In genomic region chr15:56242576-56243116, GRCh38 we compare ENCODE assay signal across 8 cellular contexts. TPM values are rescaled to one million over a fixed set of nuclear protein-coding genes. Genes with fewer than 3 reads are reported as not detected.
DNase-seq lines count a peak whose midpoint lies in the region; ATAC-seq and TF ChIP-seq lines count a peak whose summit lies in the region.

No MANE protein-coding gene starts in this region.

- ATAC-seq in upper lobe of left lung (ENCODE audit: low FRiP score in 2 of 2) (no peak), esophagus mucosa (no peak)

- intact Hi-C loops in CD4-positive, alpha-beta memory T cell (cut with micrococcal nuclease): loop anchor here (2.0 to 10.0 kb wide), 4 partner anchors 36 to 834 kb away; partner anchors contain the start of genes CCPG1, PIERCE2 and ZNF280D
- intact Hi-C loops in lower leg skin (cut with DNase I; ENCODE audit: low total_unique reads): no loop called here

- TF ChIP-seq EP300 in upper lobe of left lung (IDR thresholded peaks at IDR 0.05): no peak

- POLR2A ChIA-PET in CD4-positive, alpha-beta memory T cell (lab: Charles Lee; ENCODE audit: partially characterized antibody): interaction anchor here (1.0 to 1.7 kb wide), 4 partner anchors 35 to 491 kb away, joined by 3 to 13 read pairs (median 4); partner anchors contain the start of gene ZNF280D

- H3K27ac Mint-ChIP-seq in CD4-positive, alpha-beta memory T cell: peak overlapping the region; percentile 61 to 96 (median 93)

- TF ChIP-seq POLR2A in lower leg skin (IDR thresholded peaks at IDR 0.05) (no peak), upper lobe of left lung (IDR thresholded peaks at IDR 0.05) (no peak)

- in situ Hi-C loops in astrocyte of the cerebellum (cut with HindIII; ENCODE audit: low sequenced_read_pairs): no loop called here

- peak in 2 of 5 donors; percentile 3 to 10 for DNase-seq in CD4-positive, alpha-beta memory T cell
- peak; percentile 23 for DNase-seq in Jurkat, Clone E6-1 (ENCODE audit: low read depth, low spot score)
- no peak for DNase-seq in astrocyte of the cerebellum (ENCODE audit: low read depth)
- no peak for DNase-seq in lower leg skin (ENCODE audit: low spot score in 2 of 2)
- DNase-seq in upper lobe of left lung: no peak
- no peak for DNase-seq in RPMI8226
- no peak for DNase-seq in HPDE6-E6E7 (ENCODE audit: extremely low spot score)

- CTCF ChIA-PET in CD4-positive, alpha-beta memory T cell (lab: Charles Lee; ENCODE audit: partially characterized antibody): interaction anchor here (0.6 to 1.1 kb wide), 2 partner anchors 35 to 596 kb away, joined by 3 to 5 read pairs; no protein-coding TSS in a partner anchor

- no peaks in the 10 kb centered on the region for H3K9me3 ChIP-seq in CD4-positive, alpha-beta memory T cell (ENCODE audit: control insufficient read depth in 1 of 2, low read length in 2 of 2)
- H3K9me3 ChIP-seq in upper lobe of left lung: no peaks in the 10 kb centered on the region

- peak overlapping the region; percentile 58 to 61 for H3K4me3 ChIP-seq in CD4-positive, alpha-beta memory T cell (ENCODE audit: low read length in 2 of 2)
- peak overlapping the region; percentile 87 for H3K4me3 ChIP-seq in Jurkat, Clone E6-1 (ENCODE audit: low read length)
- peak overlapping the region; percentile 88 for H3K4me3 ChIP-seq in astrocyte of the cerebellum (ENCODE audit: low read depth, low read length)
- H3K4me3 ChIP-seq in lower leg skin (ENCODE audit: low read depth, poor library complexity, severe bottlenecking): peak overlapping the region; percentile 94
- H3K4me3 ChIP-seq in upper lobe of left lung: peak overlapping the region; percentile 77 to 94 (median 87)

- H3K4me3 Mint-ChIP-seq in CD4-positive, alpha-beta memory T cell: peak overlapping the region; percentile 84 to 97 (median 93)

- H3K27ac ChIP-seq in CD4-positive, alpha-beta memory T cell (ENCODE audit: low read depth, low read length): peak overlapping the region; percentile 57
- H3K27ac ChIP-seq in upper lobe of left lung: peak overlapping the region; percentile 86 to 96 (median 88)

- H3K4me1 Mint-ChIP-seq in CD4-positive, alpha-beta memory T cell: peaks cover 32 to 51% (median 43%) of the 10 kb centered on the region in 4 donors

- peaks cover 7 to 15% of the 10 kb centered on the region in 2 donors for H3K36me3 Mint-ChIP-seq in CD4-positive, alpha-beta memory T cell

- H3K27me3 ChIP-seq in CD4-positive, alpha-beta memory T cell (ENCODE audit: insufficient read depth, low read length): no peaks in the 10 kb centered on the region
- no peaks in the 10 kb centered on the region for H3K27me3 ChIP-seq in upper lobe of left lung

- H3K4me1 ChIP-seq in CD4-positive, alpha-beta memory T cell (ENCODE audit: insufficient read depth, low read length): peaks cover 53% of the 10 kb centered on the region
- H3K4me1 ChIP-seq in upper lobe of left lung: peaks cover 20 to 36% (median 29%) of the 10 kb centered on the region in 4 donors

- no peaks in the 10 kb centered on the region for H3K9me3 Mint-ChIP-seq in CD4-positive, alpha-beta memory T cell

- WGBS in lower leg skin, 2 donors: 1 to 2% methylated on average over 11 of the region's 11 CpGs
- 0 to 1% methylated on average over 11 of the region's 11 CpGs for WGBS in upper lobe of left lung, 2 donors

- H3K36me3 ChIP-seq in CD4-positive, alpha-beta memory T cell (ENCODE audit: insufficient read depth, low read length): no peaks in the 10 kb centered on the region
- H3K36me3 ChIP-seq in upper lobe of left lung: no peaks in the 10 kb centered on the region

- H3K27me3 Mint-ChIP-seq in CD4-positive, alpha-beta memory T cell: no peaks in the 10 kb centered on the region

- TF ChIP-seq CTCF in astrocyte of the cerebellum (IDR thresholded peaks at IDR 0.05; ENCODE audit: low read depth, low read length, missing control alignments): no peak
- TF ChIP-seq CTCF in lower leg skin (IDR thresholded peaks at IDR 0.05): no peak
- no peak for TF ChIP-seq CTCF in upper lobe of left lung (IDR thresholded peaks at IDR 0.05)

RNA-seq across cellular contexts. Expression of gene RFX7, which starts 1.0 kb away (rescaled TPM):
- total RNA-seq in CD4-positive, alpha-beta memory T cell: 10 to 100 TPM; 35.0 to 37.5 TPM
- 1 to 10 TPM in 1 of 2 donors, under 1 TPM in 1; 0.30 to 4.4 TPM for polyA plus RNA-seq in CD4-positive, alpha-beta memory T cell
- polyA plus RNA-seq in Jurkat, Clone E6-1 (2012; ENCODE audit: insufficient read depth, insufficient read length): 21.6 TPM
- total RNA-seq in lower leg skin (10 to 100 TPM; 11.1 to 15.1 (median 12.7) TPM), upper lobe of left lung (10 to 100 TPM in 4 of 6 donors, 1 to 10 TPM in 2; 8.0 to 17.9 (median 12.5) TPM), esophagus mucosa (15.1 TPM)
